ENCODE assay signal across 13 cellular contexts in genomic region chr4:190015538-190016368, GRCh38. TPM values are rescaled to one million over a fixed set of nuclear protein-coding genes. Genes with fewer than 3 reads are reported as not detected.
DNase-seq lines count a peak whose midpoint lies in the region; ATAC-seq and TF ChIP-seq lines count a peak whose summit lies in the region.
"Had no signal": no experiment of that assay in that cellular context is flagged by ENCODE, and none has a peak within 500 bp of the region (broad histone marks: within the 10 kb centered on the region; RNA-seq: fewer than 3 reads in every experiment).

No MANE protein-coding gene starts in this region.

- H4K20me1 ChIP-seq in DOHH2 (ENCODE audit: control insufficient read depth, insufficient read depth, low read depth, low read length): no peaks in the 10 kb centered on the region
- no peaks in the 10 kb centered on the region for H4K20me1 ChIP-seq in neural progenitor cell (ENCODE audit: low read depth)

- H3K36me3 ChIP-seq in DOHH2 (ENCODE audit: control insufficient read depth, low read length) (no peaks in the 10 kb centered on the region), HUES64 (ENCODE audit: insufficient read depth, low read length) (no peaks in the 10 kb centered on the region), neural progenitor cell (no peaks in the 10 kb centered on the region), upper lobe of right lung (no peaks in the 10 kb centered on the region)

- intact Hi-C loops in upper lobe of right lung (cut with DNase I): no loop called here

- H2AFZ ChIP-seq in neural progenitor cell (replicated peaks): no peak overlapping the region

- peaks cover 7% of the 10 kb centered on the region; the same call in 1 of the 2 replicates for H3K4me1 ChIP-seq in DOHH2 (ENCODE audit: control insufficient read depth, low read length)
- no peaks in the 10 kb centered on the region for H3K4me1 ChIP-seq in HUES64 (ENCODE audit: insufficient read depth, low read length)
- no peaks in the 10 kb centered on the region for H3K4me1 ChIP-seq in neural progenitor cell
- H3K4me1 ChIP-seq in upper lobe of right lung: no peaks in the 10 kb centered on the region
- H3K4me1 ChIP-seq: testis had no signal

- H3K9me3 Mint-ChIP-seq in endothelial cell (ENCODE audit: unreplicated experiment): no peaks in the 10 kb centered on the region
- H3K9me3 Mint-ChIP-seq in neural progenitor cell: peaks cover 58% of the 10 kb centered on the region

- no peak for TF ChIP-seq CTCF in DOHH2 (IDR thresholded peaks at IDR 0.05; ENCODE audit: low read depth, low read length, poor library complexity, severe bottlenecking)
- TF ChIP-seq CTCF in endothelial cell (IDR thresholded peaks at IDR 0.05; ENCODE audit: unreplicated experiment): no peak
- no peak for TF ChIP-seq CTCF in neural progenitor cell (IDR thresholded peaks at IDR 0.05)
- no peak for TF ChIP-seq CTCF in upper lobe of right lung (IDR thresholded peaks at IDR 0.05)

- H3K27me3 ChIP-seq in DOHH2 (ENCODE audit: control insufficient read depth, low read length): peaks cover 31% of the 10 kb centered on the region
- H3K27me3 ChIP-seq in HUES64 (ENCODE audit: insufficient read depth, low read length): peaks cover 6% of the 10 kb centered on the region
- H3K27me3 ChIP-seq in neural progenitor cell: peaks cover 83% of the 10 kb centered on the region
- H3K27me3 ChIP-seq in upper lobe of right lung: peaks cover 84% of the 10 kb centered on the region
- H3K27me3 ChIP-seq: testis had no signal

- H3K9me3 ChIP-seq in DOHH2 (ENCODE audit: control insufficient read depth, insufficient read depth, low read length) (no peaks in the 10 kb centered on the region), HUES64 (ENCODE audit: insufficient read depth, low read depth, low read length) (peaks cover 76% of the 10 kb centered on the region), neural progenitor cell (ENCODE audit: low read depth) (no peaks in the 10 kb centered on the region), upper lobe of right lung (no peaks in the 10 kb centered on the region)
- H3K9me3 ChIP-seq: testis had no signal

- DNase-seq in endothelial cell (ENCODE audit: low spot score): peak; percentile 19
- peak; percentile 12 for DNase-seq in neural progenitor cell (ENCODE audit: low spot score)
- no peak for DNase-seq in upper lobe of right lung
- DNase-seq in cortex of kidney (lab: John Stamatoyannopoulos, UW): no peak
- no peak for DNase-seq in NCI-H1694 treated with DMSO at 0.1 percent for 48 hours (lab: John Stamatoyannopoulos, UW)
- DNase-seq: activated CD4-positive, CD25-positive, alpha-beta regulatory T cell treated with anti-CD3 and anti-CD28 coated beads, Interleukin-2, amount 50 U/mL, for 72 hours; activated naive CD4-positive, alpha-beta T cell treated with Interleukin-2 at 50 U/mL for 16 hours; DMS 273 treated with DMSO at 0.1 percent for 48 hours; testis had no signal

- H3F3A ChIP-seq in DOHH2 (ENCODE audit: control insufficient read depth, insufficient read depth) (no peaks in the 10 kb centered on the region), neural progenitor cell (ENCODE audit: low read depth) (no peaks in the 10 kb centered on the region)

- ATAC-seq in upper lobe of right lung: no peak

- no peaks in the 10 kb centered on the region for H3K9me2 ChIP-seq in DOHH2 (replicated peaks; ENCODE audit: control insufficient read depth, low read length)

- peaks cover 42% of the 10 kb centered on the region for H3K4me1 Mint-ChIP-seq in endothelial cell (ENCODE audit: unreplicated experiment)
- no peaks in the 10 kb centered on the region for H3K4me1 Mint-ChIP-seq in neural progenitor cell

- H3K4me3 ChIP-seq in DOHH2 (ENCODE audit: low read length): peak overlapping the region; percentile 78
- H3K4me3 ChIP-seq in HUES64 (ENCODE audit: low read length): peak overlapping the region; percentile 19; the same call in 1 of the 2 replicates
- H3K4me3 ChIP-seq in neural progenitor cell: peak overlapping the region; percentile 38
- H3K4me3 ChIP-seq in upper lobe of right lung: no peak overlapping the region

- 92% methylated on average over 43 of the region's 43 CpGs for WGBS in HUES64

- H3K27me3 Mint-ChIP-seq in endothelial cell (ENCODE audit: unreplicated experiment) (peaks cover 42% of the 10 kb centered on the region), neural progenitor cell (ENCODE audit: insufficient read depth, low read depth) (peaks cover 9% of the 10 kb centered on the region)

- peak overlapping the region; percentile 12 for H3K27ac Mint-ChIP-seq in endothelial cell (ENCODE audit: unreplicated experiment)
- no peak overlapping the region for H3K27ac Mint-ChIP-seq in neural progenitor cell

- 0 out of 2 replicates have a peak, but pooled peaks cover 4% of the 10 kb centered on the region for H3K79me2 ChIP-seq in DOHH2 (ENCODE audit: control insufficient read depth, low read length)
- H3K79me2 ChIP-seq in neural progenitor cell (ENCODE audit: low read depth): no peaks in the 10 kb centered on the region

- H3K27ac ChIP-seq in DOHH2 (ENCODE audit: low read depth, low read length): peak overlapping the region; percentile 34; the same call in 1 of the 2 replicates
- H3K27ac ChIP-seq in HUES64 (ENCODE audit: low read depth, low read length): no peak overlapping the region
- H3K27ac ChIP-seq in neural progenitor cell: no peak overlapping the region
- H3K27ac ChIP-seq in upper lobe of right lung: no peak overlapping the region
- H3K27ac ChIP-seq: testis had no signal

- H3K4me2 ChIP-seq in DOHH2 (ENCODE audit: low read length) (peak overlapping the region; percentile 76), neural progenitor cell (peak overlapping the region; percentile 67)

- H3K4me3 Mint-ChIP-seq in endothelial cell (ENCODE audit: unreplicated experiment) (peak overlapping the region; percentile 63), neural progenitor cell (no peak overlapping the region)

- peaks cover 17% of the 10 kb centered on the region for H3K36me3 Mint-ChIP-seq in endothelial cell (ENCODE audit: low read depth, unreplicated experiment)
- no peaks in the 10 kb centered on the region for H3K36me3 Mint-ChIP-seq in neural progenitor cell

- H3K9ac ChIP-seq in HUES64 (ENCODE audit: low read depth, low read length): no peak overlapping the region
- no peak overlapping the region for H3K9ac ChIP-seq in neural progenitor cell

RNA-seq across cellular contexts. Expression of gene FRG2, which starts 11.3 kb away (rescaled TPM):
- not detected for polyA plus RNA-seq in HUES64 (2013, experiment 1 of 2)
- polyA plus RNA-seq in HUES64 (2013, experiment 2 of 2): not detected
- total RNA-seq in endothelial cell (ENCODE audit: unreplicated experiment) (not detected), neural progenitor cell (ENCODE audit: low replicate concordance) (not detected in 2 replicates), upper lobe of right lung (not detected)
- total RNA-seq: chondrocyte, right cardiac atrium had no signal
- polyA plus RNA-seq: right cardiac atrium had no signal

RNA-seq across cellular contexts. Expression of gene DBET, which starts 48.5 kb away (rescaled TPM):
- not detected for polyA plus RNA-seq in HUES64 (2013, experiment 1 of 2)
- not detected for polyA plus RNA-seq in HUES64 (2013, experiment 2 of 2)
- total RNA-seq in endothelial cell (ENCODE audit: unreplicated experiment) (0.28 TPM), neural progenitor cell (ENCODE audit: low replicate concordance) (not detected in 2 replicates), upper lobe of right lung (not detected)
- total RNA-seq: chondrocyte, right cardiac atrium, testis had no signal
- polyA plus RNA-seq: right cardiac atrium had no signal

Comparison
In these comparisons a context has a peak if more than half of its experiments do, and no peak if none do; other contexts are left out.
1. DNase-seq: peak in endothelial cell (single experiment) and neural progenitor cell (single experiment); none in upper lobe of right lung (single experiment), cortex of kidney (single experiment) and NCI-H1694 treated with DMSO at 0.1 percent for 48 hours (single experiment).